ENCODE assay signal across 12 cellular contexts in genomic region chr7:126696639-126697038, GRCh38.
DNase-seq lines count a peak whose midpoint lies in the region; ATAC-seq and TF ChIP-seq lines count a peak whose summit lies in the region.
"Had no signal": no experiment of that assay in that cellular context is flagged by ENCODE, and none has a peak within 500 bp of the region (broad histone marks: within the 10 kb centered on the region; RNA-seq: fewer than 3 reads in every experiment).

No MANE protein-coding gene starts in this region.

- ATAC-seq in GM18909 (IDR thresholded peaks at IDR 0.05; ENCODE audit: poor library complexity, unreplicated experiment) (peak; percentile 30), GM21576 (IDR thresholded peaks at IDR 0.05; ENCODE audit: unreplicated experiment) (peak; percentile 41), HG03175 (IDR thresholded peaks at IDR 0.05; ENCODE audit: unreplicated experiment) (peak; percentile 31), left lobe of liver (no peak)
- ATAC-seq: gastrocnemius medialis had no signal

- no peaks in the 10 kb centered on the region for H3K36me3 Mint-ChIP-seq in glutamatergic neuron (ENCODE audit: unreplicated experiment)

- peaks cover 2% of the 10 kb centered on the region for H3K9me3 Mint-ChIP-seq in glutamatergic neuron (ENCODE audit: unreplicated experiment)
- H3K9me3 Mint-ChIP-seq: nephron had no signal

- no peaks in the 10 kb centered on the region for H3K27me3 Mint-ChIP-seq in glutamatergic neuron (ENCODE audit: unreplicated experiment)

- H3K27ac Mint-ChIP-seq in glutamatergic neuron (ENCODE audit: unreplicated experiment) = peak overlapping the region; percentile 88
- H3K27ac Mint-ChIP-seq: nephron had no signal

- H3K4me3 Mint-ChIP-seq in glutamatergic neuron (ENCODE audit: unreplicated experiment) = peak overlapping the region; percentile 0
- H3K4me3 Mint-ChIP-seq: nephron had no signal

- TF ChIP-seq CTCF in glutamatergic neuron (IDR thresholded peaks at IDR 0.05; ENCODE audit: partially characterized antibody, unreplicated experiment) = no peak

- peaks cover 30% of the 10 kb centered on the region for H3K4me1 Mint-ChIP-seq in glutamatergic neuron (ENCODE audit: low read depth, unreplicated experiment)

- DNase-seq in glutamatergic neuron (no peak), NCI-H1105 (lab: John Stamatoyannopoulos, UW) (no peak), left lobe of liver (ENCODE audit: low spot score) (no peak), NCI-H128 (lab: John Stamatoyannopoulos, UW; ENCODE audit: unreplicated experiment) (no peak)
- DNase-seq: activated T-cell treated with anti-CD3 and anti-CD28 coated beads for 4 hours, Caco-2, gastrocnemius medialis, spleen had no signal
